ENCODE assay signal across 8 cellular contexts in genomic region chr1:230642263-230642959, GRCh38. TPM values are rescaled to one million over a fixed set of nuclear protein-coding genes. Genes with fewer than 3 reads are reported as not detected.
DNase-seq lines count a peak whose midpoint lies in the region; ATAC-seq lines count a peak whose summit lies in the region.

Gene COG2, plus strand, starts transcription at chr1:230642481. Its CDS starts 126 bp downstream, at chr1:230642607.

- H3K4me1 ChIP-seq in right cardiac atrium (ENCODE audit: control insufficient read depth, insufficient read depth, low read length) (peaks cover 6% of the 10 kb centered on the region), rectal smooth muscle tissue (ENCODE audit: control insufficient read depth, insufficient read depth, low read length) (peaks cover 16% of the 10 kb centered on the region), aorta (ENCODE audit: control insufficient read depth in 1 of 2, insufficient read depth in 2 of 2, low read length in 2 of 2) (peaks cover 0 to 7% of the 10 kb centered on the region in 2 donors)

- H3K27ac ChIP-seq in right cardiac atrium (ENCODE audit: low read length) (peak within 1 kb of the TSS; percentile 78), rectal smooth muscle tissue (ENCODE audit: low read depth, low read length) (peak within 1 kb of the TSS; percentile 72), aorta (ENCODE audit: low read depth in 1 of 2, low read length in 2 of 2) (peak within 1 kb of the TSS; percentile 36 to 46)

- intact Hi-C loops in right cardiac atrium (cut with DNase I) (loop anchor here in 2 of 4 donors (2.0 to 10.0 kb wide), 2 partner anchors 132 kb away; no protein-coding TSS in a partner anchor), aorta (cut with DNase I) (loop anchor here in 1 of 2 donors (2.0 kb wide), 1 partner anchor 130 kb away; no protein-coding TSS in a partner anchor)

- DNase-seq in NCI-H1694 (lab: John Stamatoyannopoulos, UW), result peak; percentile 82
- DNase-seq in T-helper 2 cell, result peak; percentile 91 to 98 (median 96)
- DNase-seq in anterior cingulate cortex (lab: John Stamatoyannopoulos, UW), result peak; percentile 52 to 97 (median 90)
- DNase-seq in right cardiac atrium, result peak; percentile 95 to 99 (median 98)
- peak; percentile 97 to 99 for DNase-seq in aorta

- H3K9me3 ChIP-seq in right cardiac atrium (ENCODE audit: control insufficient read depth, low read length), result no peaks in the 10 kb centered on the region
- no peaks in the 10 kb centered on the region for H3K9me3 ChIP-seq in aorta (ENCODE audit: control insufficient read depth, low read length)

- ATAC-seq in GM18498 (IDR thresholded peaks at IDR 0.05; ENCODE audit: unreplicated experiment) (peak; percentile 98), HG02885 (IDR thresholded peaks at IDR 0.05; ENCODE audit: poor library complexity, unreplicated experiment) (peak; percentile 95), right cardiac atrium (peak; percentile 99), aorta (ENCODE audit: low FRiP score) (peak; percentile 100)

- no peaks in the 10 kb centered on the region for H3K36me3 ChIP-seq in rectal smooth muscle tissue (ENCODE audit: control insufficient read depth, insufficient read depth, low read length)
- no peaks in the 10 kb centered on the region for H3K36me3 ChIP-seq in aorta (ENCODE audit: control insufficient read depth in 1 of 2, insufficient read depth in 2 of 2, low read length in 1 of 2)

- H3K9ac ChIP-seq in rectal smooth muscle tissue (ENCODE audit: low read length), result peak within 1 kb of the TSS; percentile 67

- H3K4me3 ChIP-seq in right cardiac atrium (ENCODE audit: low read length), result peak within 1 kb of the TSS; percentile 70
- H3K4me3 ChIP-seq in rectal smooth muscle tissue (ENCODE audit: low read length), result peak within 1 kb of the TSS; percentile 90
- H3K4me3 ChIP-seq in aorta (ENCODE audit: low read length in 2 of 2), result peak within 1 kb of the TSS; percentile 71 to 76

- WGBS in right cardiac atrium, result under 1% methylated on average over 62 of the region's 62 CpGs
- WGBS in aorta, 2 donors, result 0% methylated on average over 61 to 62 of the region's 62 CpGs

- H3K27me3 ChIP-seq in right cardiac atrium (ENCODE audit: control insufficient read depth, insufficient read depth) (no peaks in the 10 kb centered on the region), rectal smooth muscle tissue (ENCODE audit: control insufficient read depth, insufficient read depth, low read length) (no peaks in the 10 kb centered on the region), aorta (ENCODE audit: control insufficient read depth in 1 of 2, insufficient read depth in 2 of 2, low read length in 1 of 2) (no peaks in the 10 kb centered on the region)

RNA-seq across cellular contexts. Expression of gene COG2, which starts in this region (rescaled TPM):
- total RNA-seq in right cardiac atrium (10 to 100 TPM; 27.6 to 43.9 (median 41.2) TPM), aorta (10 to 100 TPM; 18.1 to 23.1 TPM)
- polyA plus RNA-seq in right cardiac atrium (19.4 TPM), aorta (10 to 100 TPM in 1 of 2 donors, 1 to 10 TPM in 1; 6.4 to 14.0 TPM)

Comparison
In these comparisons a context has a peak if more than half of its experiments do, and no peak if none do; other contexts are left out.
1. Peak in every context shown above with its lines: DNase-seq, ATAC-seq, H3K4me3 ChIP-seq and H3K27ac ChIP-seq.